Comparison of ENCODE assay signal across 8 cellular contexts in genomic region chr2:72824224-72824842, GRCh38. TPM values are rescaled to one million over a fixed set of nuclear protein-coding genes. Genes with fewer than 3 reads are reported as not detected.
DNase-seq lines count a peak whose midpoint lies in the region; ATAC-seq and TF ChIP-seq lines count a peak whose summit lies in the region.

No MANE protein-coding gene starts in this region.

- no peaks in the 10 kb centered on the region for H3F3A ChIP-seq in neural cell (ENCODE audit: insufficient read depth, low read length, poor library complexity, severe bottlenecking)

- H3K27ac ChIP-seq in dorsolateral prefrontal cortex (peak overlapping the region in 18 of 59 donors; percentile 22 to 93 (median 86)), neural cell (ENCODE audit: low read length) (no peak overlapping the region)

- H3K27me3 ChIP-seq in dorsolateral prefrontal cortex (no peaks in the 10 kb centered on the region), neural cell (ENCODE audit: insufficient read depth, low read depth, low read length) (no peaks in the 10 kb centered on the region)

- in situ Hi-C loops in Caki2 (cut with HindIII; ENCODE audit: low pct_unique_long_range_greater_than_20kb, low sequenced_read_pairs): no loop called here

- peak overlapping the region; percentile 79 for H3K4me2 ChIP-seq in neural cell (ENCODE audit: low read length)

- no peaks in the 10 kb centered on the region for H3K9me2 ChIP-seq in neural cell (ENCODE audit: insufficient read depth, low read length)

- H3K36me3 ChIP-seq in neural cell (ENCODE audit: insufficient read depth, low read length): peaks cover 4% of the 10 kb centered on the region

- no peak for ATAC-seq in HG02678 (IDR thresholded peaks at IDR 0.05; ENCODE audit: unreplicated experiment)

- DNase-seq in Caki2 (ENCODE audit: low read depth) (peak; percentile 59), NCI-H226 (peak; percentile 70), dorsolateral prefrontal cortex (no peak), NCI-H187 (lab: John Stamatoyannopoulos, UW) (no peak), COLO829 (ENCODE audit: low spot score) (no peak), cortex of kidney (lab: John Stamatoyannopoulos, UW) (no peak)

- no peak for TF ChIP-seq RAD21 in neural cell (conservative IDR thresholded peaks at IDR 0.05)

- H3K79me2 ChIP-seq in neural cell (replicated peaks; ENCODE audit: insufficient read depth, low read length): peaks cover 48% of the 10 kb centered on the region

- H4K20me1 ChIP-seq in neural cell (ENCODE audit: insufficient read depth): no peaks in the 10 kb centered on the region

- no peak overlapping the region for H2AFZ ChIP-seq in neural cell (ENCODE audit: low read depth, low read length)

- H3K9ac ChIP-seq in neural cell (ENCODE audit: low read length): no peak overlapping the region

- intact Hi-C loops in dorsolateral prefrontal cortex (cut with DNase I): loop anchor here in 1 of 2 donors (5.0 to 10.0 kb wide), 2 partner anchors 52 to 60 kb away; partner anchors contain the start of gene SPR

- TF ChIP-seq EP300 in neural cell (conservative IDR thresholded peaks at IDR 0.05; ENCODE audit: poor library complexity, severe bottlenecking): no peak

- H3K4me3 ChIP-seq in dorsolateral prefrontal cortex: peak overlapping the region; percentile 67 to 99 (median 93)
- H3K4me3 ChIP-seq in neural cell (ENCODE audit: low read length): peak overlapping the region; percentile 96

- no peaks in the 10 kb centered on the region for H3K9me3 ChIP-seq in neural cell (ENCODE audit: low read length)

- TF ChIP-seq CTCF in dorsolateral prefrontal cortex (IDR thresholded peaks at IDR 0.05 in 54 of 56, conservative IDR thresholded peaks at IDR 0.05 in 2 of 56; ENCODE audit: low read depth in 1 of 56, partially characterized antibody in 56 of 56) (no peak), neural cell (IDR thresholded peaks at IDR 0.05; ENCODE audit: poor library complexity, severe bottlenecking) (no peak)

TF ChIP-seq in neural cell, 6 proteins besides CTCF, POLR2A, EP300 and RAD21:
- TF ChIP-seq REST (IDR thresholded peaks at IDR 0.05; ENCODE audit: borderline replicate concordance) (no peak), POLR2AphosphoS5 (IDR thresholded peaks at IDR 0.05) (no peak), TAF1 (IDR thresholded peaks at IDR 0.05; ENCODE audit: low read depth) (no peak), EZH2 (IDR thresholded peaks at IDR 0.05; ENCODE audit: borderline replicate concordance, insufficient read depth, low read length, poor library complexity, severe bottlenecking) (no peak)

RNA-seq across cellular contexts. Expression of gene EXOC6B, which starts 1.5 kb away (rescaled TPM):
- 18.5 and 19.6 TPM in 2 replicates for total RNA-seq in Caki2 (2014; rRNA removed; shearing (Covaris generic); ENCODE audit: low replicate concordance)
- 100 to 1,000 TPM; 102 to 181 (median 132) TPM for total RNA-seq in dorsolateral prefrontal cortex
- polyA plus RNA-seq in neural cell: 22.6 and 23.4 TPM in 2 replicates
- polyA minus RNA-seq in neural cell: 146 and 158 TPM in 2 replicates

Comparison
In these comparisons a context has a peak if more than half of its experiments do, and no peak if none do; other contexts are left out.
1. DNase-seq: peak in Caki2 (single experiment) and NCI-H226 (single experiment); none in dorsolateral prefrontal cortex (0 of 10), NCI-H187 (0 of 2), COLO829 (single experiment) and cortex of kidney (single experiment).